In genomic region chr16:81797443-81797842, GRCh38 we compare ENCODE assay signal across 10 cellular contexts. TPM values are rescaled to one million over a fixed set of nuclear protein-coding genes. Genes with fewer than 3 reads are reported as not detected.
DNase-seq lines count a peak whose midpoint lies in the region; ATAC-seq lines count a peak whose summit lies in the region.
"Had no signal": no experiment of that assay in that cellular context is flagged by ENCODE, and none has a peak within 500 bp of the region (broad histone marks: within the 10 kb centered on the region; RNA-seq: fewer than 3 reads in every experiment).

No MANE protein-coding gene starts in this region.

- peaks cover 7% of the 10 kb centered on the region for H3K4me1 Mint-ChIP-seq in activated T-helper 17 cell treated with anti-CD3 and anti-CD28 coated beads, Interleukin-2, amount 50 U/mL, for 72 hours

- H3K27me3 Mint-ChIP-seq in activated T-helper 17 cell treated with anti-CD3 and anti-CD28 coated beads, Interleukin-2, amount 50 U/mL, for 72 hours, result no peaks in the 10 kb centered on the region

- no peak overlapping the region for H3K4me3 Mint-ChIP-seq in activated T-helper 17 cell treated with anti-CD3 and anti-CD28 coated beads, Interleukin-2, amount 50 U/mL, for 72 hours

- ATAC-seq in GM19438 (IDR thresholded peaks at IDR 0.05; ENCODE audit: low read depth, unreplicated experiment), result peak; percentile 49
- peak; percentile 55 for ATAC-seq in HG03432 (IDR thresholded peaks at IDR 0.05; ENCODE audit: unreplicated experiment)
- ATAC-seq in activated T-helper 17 cell treated with anti-CD3 and anti-CD28 coated beads, Interleukin-2, amount 50 U/mL, for 72 hours (replicated peaks), result peak; percentile 48

- H3K9me3 Mint-ChIP-seq in activated T-helper 17 cell treated with anti-CD3 and anti-CD28 coated beads, Interleukin-2, amount 50 U/mL, for 72 hours, result no peaks in the 10 kb centered on the region

- no peaks in the 10 kb centered on the region for H3K36me3 Mint-ChIP-seq in activated T-helper 17 cell treated with anti-CD3 and anti-CD28 coated beads, Interleukin-2, amount 50 U/mL, for 72 hours (ENCODE audit: low read depth)

- DNase-seq in GF-D8 (lab: John Stamatoyannopoulos, UW) (peak; percentile 78), AG20443 (ENCODE audit: low spot score) (no peak), T1000 (lab: John Stamatoyannopoulos, UW) (no peak), HUDEP-2 (lab: John Stamatoyannopoulos, UW; ENCODE audit: unreplicated experiment in 76 of 76) (no peak), mesenteric fat pad (ENCODE audit: low spot score) (no peak)
- DNase-seq: heart right ventricle; stimulated activated CD4-positive, alpha-beta T cell treated with anti-CD3 and anti-CD28 coated beads, Interleukin-2, amount 100 ng/mL, for 24 hours had no signal

- H3K27ac Mint-ChIP-seq in activated T-helper 17 cell treated with anti-CD3 and anti-CD28 coated beads, Interleukin-2, amount 50 U/mL, for 72 hours, result no peak overlapping the region

RNA-seq across cellular contexts. Expression of gene PLCG2, which starts 18.4 kb away (rescaled TPM):
- 10 to 100 TPM in 1 of 2 donors, 1 to 10 TPM in 1; 6.6 to 11.0 TPM for total RNA-seq in activated T-helper 17 cell treated with anti-CD3 and anti-CD28 coated beads, Interleukin-2, amount 50 U/mL, for 72 hours
- 33.0 TPM for total RNA-seq in mesenteric fat pad
